ENCODE assay signal across 1 cellular context in genomic region chr2:54685263-54685775, GRCh38.
TF ChIP-seq lines count a peak whose summit lies in the region.

No MANE protein-coding gene starts in this region.

TF ChIP-seq in HEK293, 187 proteins besides CTCF, POLR2A, EP300 and RAD21 (continued from another document):
- TF ChIP-seq PRDM1 (tag by site-specific recombination; IDR thresholded peaks at IDR 0.05) = peak; percentile 94
- TF ChIP-seq ZNF747 (tag by site-specific recombination; IDR thresholded peaks at IDR 0.05) = no peak
- TF ChIP-seq ZNF785 (tag by site-specific recombination; IDR thresholded peaks at IDR 0.05) = no peak
- TF ChIP-seq ZNF140 (tag by site-specific recombination; IDR thresholded peaks at IDR 0.05) = no peak
- 0 out of 2 replicates have a peak, but pooled peaks have one; percentile 57 for TF ChIP-seq ZNF791 (tag by site-specific recombination; IDR thresholded peaks at IDR 0.05)
- TF ChIP-seq ZNF274 (IDR thresholded peaks at IDR 0.05; ENCODE audit: low read length) = no peak
- TF ChIP-seq ZNF274 (tag by site-specific recombination; IDR thresholded peaks at IDR 0.05; ENCODE audit: borderline replicate concordance) = no peak
- no peak for TF ChIP-seq ZNF211 (tag by site-specific recombination; IDR thresholded peaks at IDR 0.05; ENCODE audit: low read depth)
- TF ChIP-seq INSM2 (tag by site-specific recombination; IDR thresholded peaks at IDR 0.05) = no peak
- no peak for TF ChIP-seq ZNF777 (tag by site-specific recombination; IDR thresholded peaks at IDR 0.05; ENCODE audit: borderline replicate concordance)
- TF ChIP-seq YY2 (tag by site-specific recombination; IDR thresholded peaks at IDR 0.05) = no peak
